In genomic region chrX:149032449-149032848, GRCh38 we compare ENCODE assay signal across 13 cellular contexts.
"Had no signal": no experiment of that assay in that cellular context is flagged by ENCODE, and none has a peak within 500 bp of the region (broad histone marks: within the 10 kb centered on the region; RNA-seq: fewer than 3 reads in every experiment).

No MANE protein-coding gene starts in this region.

- H3K36me3 Mint-ChIP-seq: naive thymus-derived CD8-positive, alpha-beta T cell had no signal

- H2AFZ ChIP-seq: hepatocyte had no signal

- H3K4me3 Mint-ChIP-seq: dendritic cell treated with granulocyte-macrophage colony-stimulating factor and Interleukin-4, amounts not matched to agents 40 ng/mL and 50 ng/mL, for 4 days; effector memory CD8-positive, alpha-beta T cell; naive thymus-derived CD8-positive, alpha-beta T cell had no signal

- H3K4me1 Mint-ChIP-seq: naive thymus-derived CD8-positive, alpha-beta T cell had no signal

- H3K79me2 ChIP-seq: hepatocyte had no signal

- H3K36me3 ChIP-seq: right atrium auricular region, sigmoid colon had no signal

- H3K9me3 Mint-ChIP-seq: dendritic cell treated with granulocyte-macrophage colony-stimulating factor and Interleukin-4, amounts not matched to agents 40 ng/mL and 50 ng/mL, for 4 days; effector memory CD8-positive, alpha-beta T cell had no signal

- H3K27ac Mint-ChIP-seq: dendritic cell treated with granulocyte-macrophage colony-stimulating factor and Interleukin-4, amounts not matched to agents 40 ng/mL and 50 ng/mL, for 4 days; effector memory CD8-positive, alpha-beta T cell; naive thymus-derived CD8-positive, alpha-beta T cell had no signal

- H3K9me3 ChIP-seq: right atrium auricular region, sigmoid colon had no signal

- H3K27me3 Mint-ChIP-seq: dendritic cell treated with granulocyte-macrophage colony-stimulating factor and Interleukin-4, amounts not matched to agents 40 ng/mL and 50 ng/mL, for 4 days; effector memory CD8-positive, alpha-beta T cell; naive thymus-derived CD8-positive, alpha-beta T cell had no signal

- H3K27me3 ChIP-seq: hepatocyte, right atrium auricular region, sigmoid colon had no signal

- H3K4me1 ChIP-seq: right atrium auricular region, sigmoid colon had no signal

- H3K4me2 ChIP-seq: hepatocyte had no signal

- ATAC-seq: effector memory CD8-positive, alpha-beta T cell; naive thymus-derived CD8-positive, alpha-beta T cell had no signal

- DNase-seq: effector memory CD8-positive, alpha-beta T cell; foreskin melanocyte; head of caudate nucleus; naive thymus-derived CD8-positive, alpha-beta T cell; posterior cingulate gyrus; sigmoid colon; small intestine; stimulated activated CD4-positive, alpha-beta T cell treated with anti-CD3 and anti-CD28 coated beads, Interleukin-12 subunit alpha, Interleukin-12 subunit beta, amount 100 ng/mL, for 4 hours; stimulated activated naive CD4-positive, alpha-beta T cell treated with Interleukin-2 at 50 U/mL for 16 hours; trophoblast cell had no signal

- H3K4me3 ChIP-seq: hepatocyte, right atrium auricular region, sigmoid colon had no signal

- H3K27ac ChIP-seq: hepatocyte, right atrium auricular region, sigmoid colon had no signal
